Comparison of ENCODE assay signal across 8 cellular contexts in genomic region chr2:209368924-209369323, GRCh38. TPM values are rescaled to one million over a fixed set of nuclear protein-coding genes. Genes with fewer than 3 reads are reported as not detected.
A peak's percentile ranks its signal among the peaks of the same experiment; 100 is the strongest.
DNase-seq lines count a peak whose midpoint lies in the region; ATAC-seq and TF ChIP-seq lines count a peak whose summit lies in the region.

No MANE protein-coding gene starts in this region.

- peak in 1 of 2 donors; percentile 35 for TF ChIP-seq POLR2A in thyroid gland (IDR thresholded peaks at IDR 0.05)

- TF ChIP-seq CTCF in fibroblast of the aortic adventitia (IDR thresholded peaks at IDR 0.05; ENCODE audit: insufficient read depth, low read length): no peak
- no peak for TF ChIP-seq CTCF in thyroid gland (IDR thresholded peaks at IDR 0.05)

- intact Hi-C loops in thyroid gland (cut with DNase I): no loop called here

- DNase-seq in AG20443 (ENCODE audit: low spot score) (peak; percentile 76), NCI-H69 (lab: John Stamatoyannopoulos, UW) (peak; percentile 5), fibroblast of the aortic adventitia (ENCODE audit: low read depth) (peak; percentile 96), thyroid gland (peak; percentile 86 to 90), epidermal melanocyte (ENCODE audit: insufficient read length, low spot score) (no peak)
- no peak for DNase-seq in activated CD8-positive, alpha-beta memory T cell treated with anti-CD3 and anti-CD28 coated beads, Interleukin-2, amount 10 ng/mL, durations not matched to agents 7 days and 5 days
- no peak for DNase-seq in activated CD4-positive, alpha-beta T cell treated with anti-CD3 and anti-CD28 coated beads for 4 hours

- peak overlapping the region; percentile 36 for H3K4me3 ChIP-seq in fibroblast of the aortic adventitia (ENCODE audit: low read depth, low read length)
- no peak overlapping the region for H3K4me3 ChIP-seq in thyroid gland (replicated peaks in 1 of 3)

- H3K36me3 Mint-ChIP-seq in activated CD8-positive, alpha-beta memory T cell treated with anti-CD3 and anti-CD28 coated beads, Interleukin-2, amount 10 ng/mL, durations not matched to agents 7 days and 5 days: no peaks in the 10 kb centered on the region

- no peaks in the 10 kb centered on the region for H3K36me3 ChIP-seq in thyroid gland

- no peak overlapping the region for H3K4me3 Mint-ChIP-seq in activated CD8-positive, alpha-beta memory T cell treated with anti-CD3 and anti-CD28 coated beads, Interleukin-2, amount 10 ng/mL, durations not matched to agents 7 days and 5 days

- peak; percentile 86 for ATAC-seq in GM21717 (IDR thresholded peaks at IDR 0.05; ENCODE audit: unreplicated experiment)
- ATAC-seq in activated CD8-positive, alpha-beta memory T cell treated with anti-CD3 and anti-CD28 coated beads, Interleukin-2, amount 10 ng/mL, durations not matched to agents 7 days and 5 days: no peak

- WGBS in thyroid gland, 2 donors: 14 to 24% methylated on average over 5 of the region's 5 CpGs

- H3K27me3 Mint-ChIP-seq in activated CD8-positive, alpha-beta memory T cell treated with anti-CD3 and anti-CD28 coated beads, Interleukin-2, amount 10 ng/mL, durations not matched to agents 7 days and 5 days: no peaks in the 10 kb centered on the region

- H3K4me1 Mint-ChIP-seq in activated CD8-positive, alpha-beta memory T cell treated with anti-CD3 and anti-CD28 coated beads, Interleukin-2, amount 10 ng/mL, durations not matched to agents 7 days and 5 days: no peaks in the 10 kb centered on the region

- H3K9me3 ChIP-seq in thyroid gland: no peaks in the 10 kb centered on the region

- CTCF ChIA-PET in activated CD8-positive, alpha-beta memory T cell treated with anti-CD3 and anti-CD28 coated beads, Interleukin-2, amount 10 ng/mL, durations not matched to agents 7 days and 5 days (lab: Charles Lee): no interaction called here

- no peaks in the 10 kb centered on the region for H3K9me3 Mint-ChIP-seq in activated CD8-positive, alpha-beta memory T cell treated with anti-CD3 and anti-CD28 coated beads, Interleukin-2, amount 10 ng/mL, durations not matched to agents 7 days and 5 days (ENCODE audit: low read depth)

- H3K4me1 ChIP-seq in thyroid gland: no peaks in the 10 kb centered on the region

- peak overlapping the region; percentile 32 to 58 (median 41) for H3K27ac ChIP-seq in thyroid gland

- no peaks in the 10 kb centered on the region for H3K27me3 ChIP-seq in thyroid gland

- H3K27ac Mint-ChIP-seq in activated CD8-positive, alpha-beta memory T cell treated with anti-CD3 and anti-CD28 coated beads, Interleukin-2, amount 10 ng/mL, durations not matched to agents 7 days and 5 days: no peak overlapping the region

RNA-seq across cellular contexts. Expression of gene MAP2, which starts 54.9 kb away (rescaled TPM):
- 2.1 and 26.5 TPM in 2 replicates for total RNA-seq in fibroblast of the aortic adventitia (ENCODE audit: low replicate concordance)
- total RNA-seq in thyroid gland: 100 to 1,000 TPM in 2 of 4 donors, 10 to 100 TPM in 2; 73.8 to 211 (median 122) TPM
- total RNA-seq in activated CD8-positive, alpha-beta memory T cell treated with anti-CD3 and anti-CD28 coated beads, Interleukin-2, amount 10 ng/mL, durations not matched to agents 7 days and 5 days: under 1 TPM in 1 of 2 experiments, not detected in 1; 0.16 TPM

Comparison
In these comparisons a context has a peak if more than half of its experiments do, and no peak if none do; other contexts are left out.
1. DNase-seq: peak in AG20443 (single experiment), NCI-H69 (single experiment), fibroblast of the aortic adventitia (single experiment) and thyroid gland (2 of 2); none in activated CD8-positive, alpha-beta memory T cell treated with anti-CD3 and anti-CD28 coated beads, Interleukin-2, amount 10 ng/mL, durations not matched to agents 7 days and 5 days (single experiment), epidermal melanocyte (single experiment) and activated CD4-positive, alpha-beta T cell treated with anti-CD3 and anti-CD28 coated beads for 4 hours (0 of 2).